Comparison of ENCODE assay signal across 1 cellular context in the genomic region with DNA sequence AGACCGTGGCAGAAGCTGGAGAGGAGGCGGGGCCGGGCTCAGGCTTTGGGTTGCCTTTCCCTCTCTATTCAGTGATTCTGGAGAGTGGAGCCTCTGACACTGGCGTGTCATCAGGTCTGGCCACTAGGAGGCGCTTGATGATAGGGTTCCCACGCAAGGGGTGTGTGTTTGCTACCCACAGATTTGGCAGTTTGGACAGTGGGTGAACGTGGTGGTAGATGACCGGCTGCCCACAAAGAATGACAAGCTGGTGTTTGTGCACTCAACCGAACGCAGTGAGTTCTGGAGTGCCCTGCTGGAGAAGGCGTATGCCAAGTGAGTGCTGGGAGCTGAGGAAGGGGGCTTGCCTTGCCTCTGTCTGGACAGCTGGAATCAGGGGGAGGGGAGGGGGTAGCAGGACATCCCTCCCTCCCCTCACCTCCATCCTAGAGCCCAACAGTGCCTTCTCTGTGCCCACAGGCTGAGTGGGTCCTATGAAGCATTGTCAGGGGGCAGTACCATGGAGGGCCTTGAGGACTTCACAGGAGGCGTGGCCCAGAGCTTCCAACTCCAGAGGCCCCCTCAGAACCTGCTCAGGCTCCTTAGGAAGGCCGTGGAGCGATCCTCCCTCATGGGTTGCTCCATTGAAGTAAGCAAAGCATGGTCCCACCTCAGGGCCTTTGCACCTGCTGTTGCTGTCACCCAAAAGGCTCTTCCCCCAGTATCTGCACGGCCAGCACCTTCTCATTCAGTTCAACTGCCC.
TF ChIP-seq lines count a peak whose summit lies in the region.

No MANE protein-coding gene starts in this region.

TF ChIP-seq in HepG2, 621 proteins besides CTCF, POLR2A, EP300 and RAD21 (continues in another document):
- no peak for TF ChIP-seq ZNF766 (CRISPR knock-in tag; IDR thresholded peaks at IDR 0.05; ENCODE audit: borderline replicate concordance)
- 0 out of 2 replicates have a peak, but pooled peaks have one; percentile 35 for TF ChIP-seq ZSCAN21 (CRISPR knock-in tag; IDR thresholded peaks at IDR 0.05; ENCODE audit: borderline replicate concordance)
- no peak for TF ChIP-seq MXD4 (CRISPR knock-in tag; IDR thresholded peaks at IDR 0.05)
- TF ChIP-seq IRX3 (CRISPR knock-in tag; IDR thresholded peaks at IDR 0.05; ENCODE audit: borderline replicate concordance, low read depth) = no peak
- TF ChIP-seq, protein P1, sequence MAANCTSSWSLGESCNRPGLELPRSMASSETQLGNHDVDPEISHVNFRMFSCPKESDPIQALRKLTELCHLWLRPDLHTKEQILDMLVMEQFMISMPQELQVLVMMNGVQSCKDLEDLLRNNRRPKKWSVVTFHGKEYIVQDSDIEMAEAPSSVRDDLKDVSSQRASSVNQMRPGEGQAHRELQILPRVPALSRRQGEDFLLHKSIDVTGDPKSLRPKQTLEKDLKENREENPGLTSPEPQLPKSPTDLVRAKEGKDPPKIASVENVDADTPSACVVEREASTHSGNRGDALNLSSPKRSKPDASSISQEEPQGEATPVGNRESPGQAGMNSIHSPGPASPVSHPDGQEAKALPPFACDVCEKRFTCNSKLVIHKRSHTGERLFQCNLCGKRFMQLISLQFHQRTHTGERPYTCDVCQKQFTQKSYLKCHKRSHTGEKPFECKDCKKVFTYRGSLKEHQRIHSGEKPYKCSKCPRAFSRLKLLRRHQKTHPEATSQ (CRISPR knock-in tag; IDR thresholded peaks at IDR 0.05; ENCODE audit: borderline replicate concordance) = 0 out of 2 replicates have a peak, but pooled peaks have one; percentile 56
- TF ChIP-seq HHEX (CRISPR knock-in tag; IDR thresholded peaks at IDR 0.05) = 0 out of 2 replicates have a peak, but pooled peaks have one; percentile 21
- TF ChIP-seq ZNF564 (CRISPR knock-in tag; IDR thresholded peaks at IDR 0.05) = no peak
- TF ChIP-seq ZNF383 (CRISPR knock-in tag; IDR thresholded peaks at IDR 0.05; ENCODE audit: borderline replicate concordance) = no peak
- TF ChIP-seq REXO4 (CRISPR knock-in tag; IDR thresholded peaks at IDR 0.05; ENCODE audit: borderline replicate concordance) = no peak
- 0 out of 2 replicates have a peak, but pooled peaks have one; percentile 22 for TF ChIP-seq FOXO1 (CRISPR knock-in tag; IDR thresholded peaks at IDR 0.05)
- TF ChIP-seq SCMH1 (CRISPR knock-in tag; IDR thresholded peaks at IDR 0.05; ENCODE audit: borderline replicate concordance) = no peak
- no peak for TF ChIP-seq ZNF251 (CRISPR knock-in tag; IDR thresholded peaks at IDR 0.05)
- TF ChIP-seq HES4 (CRISPR knock-in tag; IDR thresholded peaks at IDR 0.05; ENCODE audit: borderline replicate concordance) = peak; percentile 59; the same call in 1 of the 2 replicates
- TF ChIP-seq TEAD3 (CRISPR knock-in tag; optimal IDR thresholded peaks at IDR 0.05; ENCODE audit: borderline replicate concordance) = peak; percentile 13
- peak; percentile 31; the same call in 1 of the 2 replicates for TF ChIP-seq MEIS1 (CRISPR knock-in tag; IDR thresholded peaks at IDR 0.05; ENCODE audit: borderline replicate concordance)
- no peak for TF ChIP-seq KDM5A (IDR thresholded peaks at IDR 0.05; ENCODE audit: borderline replicate concordance, low read length)
- no peak for TF ChIP-seq SOX6 (IDR thresholded peaks at IDR 0.05)
- peak; percentile 50; the same call in 1 of the 2 replicates for TF ChIP-seq SOX6 (CRISPR knock-in tag; IDR thresholded peaks at IDR 0.05)
- peak; percentile 40 for TF ChIP-seq CBX1 (IDR thresholded peaks at IDR 0.05; ENCODE audit: low read depth)
- TF ChIP-seq ARNTL (CRISPR knock-in tag; IDR thresholded peaks at IDR 0.05) = no peak
- no peak for TF ChIP-seq HNRNPK (IDR thresholded peaks at IDR 0.05; ENCODE audit: low read depth, low read length, poor library complexity, severe bottlenecking)
- no peak for TF ChIP-seq ZNF256 (CRISPR knock-in tag; conservative IDR thresholded peaks at IDR 0.05)
- TF ChIP-seq, protein P2, sequence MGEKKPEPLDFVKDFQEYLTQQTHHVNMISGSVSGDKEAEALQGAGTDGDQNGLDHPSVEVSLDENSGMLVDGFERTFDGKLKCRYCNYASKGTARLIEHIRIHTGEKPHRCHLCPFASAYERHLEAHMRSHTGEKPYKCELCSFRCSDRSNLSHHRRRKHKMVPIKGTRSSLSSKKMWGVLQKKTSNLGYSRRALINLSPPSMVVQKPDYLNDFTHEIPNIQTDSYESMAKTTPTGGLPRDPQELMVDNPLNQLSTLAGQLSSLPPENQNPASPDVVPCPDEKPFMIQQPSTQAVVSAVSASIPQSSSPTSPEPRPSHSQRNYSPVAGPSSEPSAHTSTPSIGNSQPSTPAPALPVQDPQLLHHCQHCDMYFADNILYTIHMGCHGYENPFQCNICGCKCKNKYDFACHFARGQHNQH (CRISPR knock-in tag; IDR thresholded peaks at IDR 0.05) = peak; percentile 51; the same call in 1 of the 2 replicates
- TF ChIP-seq NR2F2 (IDR thresholded peaks at IDR 0.05; ENCODE audit: borderline replicate concordance, low read depth) = no peak
- peak; percentile 91 for TF ChIP-seq SMC3 (IDR thresholded peaks at IDR 0.05; ENCODE audit: low read length)
- TF ChIP-seq FOSL2 (CRISPR knock-in tag; IDR thresholded peaks at IDR 0.05) = no peak
- no peak for TF ChIP-seq FOXC1 (CRISPR knock-in tag; IDR thresholded peaks at IDR 0.05; ENCODE audit: borderline replicate concordance)
- peak; percentile 75; the same call in 1 of the 2 replicates for TF ChIP-seq ZFP37 (CRISPR knock-in tag; IDR thresholded peaks at IDR 0.05; ENCODE audit: borderline replicate concordance)
- TF ChIP-seq, protein P3, sequence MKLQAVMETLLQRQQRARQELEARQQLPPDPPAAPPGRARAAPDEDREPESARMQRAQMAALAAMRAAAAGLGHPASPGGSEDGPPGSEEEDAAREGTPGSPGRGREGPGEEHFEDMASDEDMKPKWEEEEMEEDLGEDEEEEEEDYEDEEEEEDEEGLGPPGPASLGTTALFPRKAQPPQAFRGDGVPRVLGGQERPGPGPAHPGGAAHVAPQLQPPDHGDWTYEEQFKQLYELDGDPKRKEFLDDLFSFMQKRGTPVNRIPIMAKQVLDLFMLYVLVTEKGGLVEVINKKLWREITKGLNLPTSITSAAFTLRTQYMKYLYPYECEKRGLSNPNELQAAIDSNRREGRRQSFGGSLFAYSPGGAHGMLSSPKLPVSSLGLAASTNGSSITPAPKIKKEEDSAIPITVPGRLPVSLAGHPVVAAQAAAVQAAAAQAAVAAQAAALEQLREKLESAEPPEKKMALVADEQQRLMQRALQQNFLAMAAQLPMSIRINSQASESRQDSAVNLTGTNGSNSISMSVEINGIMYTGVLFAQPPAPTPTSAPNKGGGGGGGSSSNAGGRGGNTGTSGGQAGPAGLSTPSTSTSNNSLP (IDR thresholded peaks at IDR 0.05; ENCODE audit: low read depth, low read length) = no peak
- TF ChIP-seq ZNF350 (CRISPR knock-in tag; IDR thresholded peaks at IDR 0.05; ENCODE audit: borderline replicate concordance, low read depth) = peak; percentile 43; the same call in 1 of the 2 replicates
- TF ChIP-seq GATAD1 (CRISPR knock-in tag; IDR thresholded peaks at IDR 0.05) = no peak
- TF ChIP-seq ZNF777 (CRISPR knock-in tag; IDR thresholded peaks at IDR 0.05) = no peak
- TF ChIP-seq AGO2 (optimal IDR thresholded peaks at IDR 0.05; ENCODE audit: low read depth, low read length) = no peak
- 0 out of 2 replicates have a peak, but pooled peaks have one; percentile 25 for TF ChIP-seq ZNF547 (CRISPR knock-in tag; IDR thresholded peaks at IDR 0.05)
- peak; percentile 20; the same call in 1 of the 2 replicates for TF ChIP-seq KMT2A (CRISPR knock-in tag; IDR thresholded peaks at IDR 0.05)
- TF ChIP-seq ATM (IDR thresholded peaks at IDR 0.05; ENCODE audit: borderline replicate concordance) = no peak
- no peak for TF ChIP-seq SP1 (IDR thresholded peaks at IDR 0.05)
- no peak for TF ChIP-seq SP1 (CRISPR knock-in tag; IDR thresholded peaks at IDR 0.05)
- TF ChIP-seq ZNF296 (CRISPR knock-in tag; conservative IDR thresholded peaks at IDR 0.05) = 0 out of 2 replicates have a peak, but pooled peaks have one; percentile 21
- TF ChIP-seq, protein P4, sequence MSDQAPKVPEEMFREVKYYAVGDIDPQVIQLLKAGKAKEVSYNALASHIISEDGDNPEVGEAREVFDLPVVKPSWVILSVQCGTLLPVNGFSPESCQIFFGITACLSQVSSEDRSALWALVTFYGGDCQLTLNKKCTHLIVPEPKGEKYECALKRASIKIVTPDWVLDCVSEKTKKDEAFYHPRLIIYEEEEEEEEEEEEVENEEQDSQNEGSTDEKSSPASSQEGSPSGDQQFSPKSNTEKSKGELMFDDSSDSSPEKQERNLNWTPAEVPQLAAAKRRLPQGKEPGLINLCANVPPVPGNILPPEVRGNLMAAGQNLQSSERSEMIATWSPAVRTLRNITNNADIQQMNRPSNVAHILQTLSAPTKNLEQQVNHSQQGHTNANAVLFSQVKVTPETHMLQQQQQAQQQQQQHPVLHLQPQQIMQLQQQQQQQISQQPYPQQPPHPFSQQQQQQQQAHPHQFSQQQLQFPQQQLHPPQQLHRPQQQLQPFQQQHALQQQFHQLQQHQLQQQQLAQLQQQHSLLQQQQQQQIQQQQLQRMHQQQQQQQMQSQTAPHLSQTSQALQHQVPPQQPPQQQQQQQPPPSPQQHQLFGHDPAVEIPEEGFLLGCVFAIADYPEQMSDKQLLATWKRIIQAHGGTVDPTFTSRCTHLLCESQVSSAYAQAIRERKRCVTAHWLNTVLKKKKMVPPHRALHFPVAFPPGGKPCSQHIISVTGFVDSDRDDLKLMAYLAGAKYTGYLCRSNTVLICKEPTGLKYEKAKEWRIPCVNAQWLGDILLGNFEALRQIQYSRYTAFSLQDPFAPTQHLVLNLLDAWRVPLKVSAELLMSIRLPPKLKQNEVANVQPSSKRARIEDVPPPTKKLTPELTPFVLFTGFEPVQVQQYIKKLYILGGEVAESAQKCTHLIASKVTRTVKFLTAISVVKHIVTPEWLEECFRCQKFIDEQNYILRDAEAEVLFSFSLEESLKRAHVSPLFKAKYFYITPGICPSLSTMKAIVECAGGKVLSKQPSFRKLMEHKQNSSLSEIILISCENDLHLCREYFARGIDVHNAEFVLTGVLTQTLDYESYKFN (CRISPR knock-in tag; conservative IDR thresholded peaks at IDR 0.05) = no peak; the same call in 1 of the 2 replicates
- TF ChIP-seq KDM2A (CRISPR knock-in tag; IDR thresholded peaks at IDR 0.05; ENCODE audit: borderline replicate concordance, low read depth) = peak; percentile 65
- TF ChIP-seq MATR3 (CRISPR knock-in tag; IDR thresholded peaks at IDR 0.05) = no peak
- TF ChIP-seq, protein P5, sequence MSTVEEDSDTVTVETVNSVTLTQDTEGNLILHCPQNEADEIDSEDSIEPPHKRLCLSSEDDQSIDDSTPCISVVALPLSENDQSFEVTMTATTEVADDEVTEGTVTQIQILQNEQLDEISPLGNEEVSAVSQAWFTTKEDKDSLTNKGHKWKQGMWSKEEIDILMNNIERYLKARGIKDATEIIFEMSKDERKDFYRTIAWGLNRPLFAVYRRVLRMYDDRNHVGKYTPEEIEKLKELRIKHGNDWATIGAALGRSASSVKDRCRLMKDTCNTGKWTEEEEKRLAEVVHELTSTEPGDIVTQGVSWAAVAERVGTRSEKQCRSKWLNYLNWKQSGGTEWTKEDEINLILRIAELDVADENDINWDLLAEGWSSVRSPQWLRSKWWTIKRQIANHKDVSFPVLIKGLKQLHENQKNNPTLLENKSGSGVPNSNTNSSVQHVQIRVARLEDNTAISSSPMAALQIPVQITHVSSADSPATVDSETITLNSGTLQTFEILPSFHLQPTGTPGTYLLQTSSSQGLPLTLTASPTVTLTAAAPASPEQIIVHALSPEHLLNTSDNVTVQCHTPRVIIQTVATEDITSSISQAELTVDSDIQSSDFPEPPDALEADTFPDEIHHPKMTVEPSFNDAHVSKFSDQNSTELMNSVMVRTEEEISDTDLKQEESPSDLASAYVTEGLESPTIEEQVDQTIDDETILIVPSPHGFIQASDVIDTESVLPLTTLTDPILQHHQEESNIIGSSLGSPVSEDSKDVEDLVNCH (CRISPR knock-in tag; IDR thresholded peaks at IDR 0.05) = no peak
- 0 out of 2 replicates have a peak, but pooled peaks have one; percentile 30 for TF ChIP-seq SRY (CRISPR knock-in tag; IDR thresholded peaks at IDR 0.05)
- no peak for TF ChIP-seq ZBTB7A (CRISPR knock-in tag; IDR thresholded peaks at IDR 0.05)
- TF ChIP-seq HMG20A (CRISPR knock-in tag; IDR thresholded peaks at IDR 0.05; ENCODE audit: borderline replicate concordance) = no peak
- TF ChIP-seq YY1 (IDR thresholded peaks at IDR 0.05; ENCODE audit: insufficient read depth, insufficient replicate concordance, low read depth, low read length) = peak; percentile 23
- no peak for TF ChIP-seq FOXA1 (IDR thresholded peaks at IDR 0.05)
- 0 out of 2 replicates have a peak, but pooled peaks have one; percentile 38 for TF ChIP-seq FOXA1 (CRISPR knock-in tag; IDR thresholded peaks at IDR 0.05)
- TF ChIP-seq, protein P6, sequence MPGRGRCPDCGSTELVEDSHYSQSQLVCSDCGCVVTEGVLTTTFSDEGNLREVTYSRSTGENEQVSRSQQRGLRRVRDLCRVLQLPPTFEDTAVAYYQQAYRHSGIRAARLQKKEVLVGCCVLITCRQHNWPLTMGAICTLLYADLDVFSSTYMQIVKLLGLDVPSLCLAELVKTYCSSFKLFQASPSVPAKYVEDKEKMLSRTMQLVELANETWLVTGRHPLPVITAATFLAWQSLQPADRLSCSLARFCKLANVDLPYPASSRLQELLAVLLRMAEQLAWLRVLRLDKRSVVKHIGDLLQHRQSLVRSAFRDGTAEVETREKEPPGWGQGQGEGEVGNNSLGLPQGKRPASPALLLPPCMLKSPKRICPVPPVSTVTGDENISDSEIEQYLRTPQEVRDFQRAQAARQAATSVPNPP (CRISPR knock-in tag; IDR thresholded peaks at IDR 0.05) = no peak
- TF ChIP-seq, protein P7, sequence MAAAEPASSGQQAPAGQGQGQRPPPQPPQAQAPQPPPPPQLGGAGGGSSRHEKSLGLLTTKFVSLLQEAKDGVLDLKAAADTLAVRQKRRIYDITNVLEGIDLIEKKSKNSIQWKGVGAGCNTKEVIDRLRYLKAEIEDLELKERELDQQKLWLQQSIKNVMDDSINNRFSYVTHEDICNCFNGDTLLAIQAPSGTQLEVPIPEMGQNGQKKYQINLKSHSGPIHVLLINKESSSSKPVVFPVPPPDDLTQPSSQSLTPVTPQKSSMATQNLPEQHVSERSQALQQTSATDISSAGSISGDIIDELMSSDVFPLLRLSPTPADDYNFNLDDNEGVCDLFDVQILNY (CRISPR knock-in tag; conservative IDR thresholded peaks at IDR 0.05) = no peak
- 0 out of 2 replicates have a peak, but pooled peaks have one; percentile 55 for TF ChIP-seq ETV6 (CRISPR knock-in tag; conservative IDR thresholded peaks at IDR 0.05)
- TF ChIP-seq RNF2 (conservative IDR thresholded peaks at IDR 0.05; ENCODE audit: low read depth) = no peak
- TF ChIP-seq FOSL1 (CRISPR knock-in tag; IDR thresholded peaks at IDR 0.05; ENCODE audit: borderline replicate concordance) = no peak
- no peak for TF ChIP-seq KAT2B (IDR thresholded peaks at IDR 0.05; ENCODE audit: borderline replicate concordance, low read depth, low read length)
- 0 out of 2 replicates have a peak, but pooled peaks have one; percentile 55 for TF ChIP-seq ZNF598 (CRISPR knock-in tag; IDR thresholded peaks at IDR 0.05; ENCODE audit: borderline replicate concordance)
- no peak for TF ChIP-seq THYN1 (CRISPR knock-in tag; IDR thresholded peaks at IDR 0.05; ENCODE audit: borderline replicate concordance, low read depth)
- TF ChIP-seq MBD4 (IDR thresholded peaks at IDR 0.05; ENCODE audit: borderline replicate concordance, low read length) = no peak
- TF ChIP-seq KMT2B (CRISPR knock-in tag; IDR thresholded peaks at IDR 0.05) = 0 out of 2 replicates have a peak, but pooled peaks have one; percentile 27
- TF ChIP-seq HIVEP1 (CRISPR knock-in tag; IDR thresholded peaks at IDR 0.05) = 0 out of 2 replicates have a peak, but pooled peaks have one; percentile 17
